Comparison of ENCODE assay signal across 15 cellular contexts in genomic region chr10:24376731-24377130, GRCh38.
DNase-seq lines count a peak whose midpoint lies in the region; ATAC-seq and TF ChIP-seq lines count a peak whose summit lies in the region.
"Had no signal": no experiment of that assay in that cellular context is flagged by ENCODE, and none has a peak within 500 bp of the region (broad histone marks: within the 10 kb centered on the region; RNA-seq: fewer than 3 reads in every experiment).

No MANE protein-coding gene starts in this region.

- peak overlapping the region; percentile 58 to 97 (median 77) for H3K27ac ChIP-seq in gastrocnemius medialis

- TF ChIP-seq CTCF in gastrocnemius medialis (IDR thresholded peaks at IDR 0.05 in 4 of 5, conservative IDR thresholded peaks at IDR 0.05 in 1 of 5) (no peak), chondrocyte (IDR thresholded peaks at IDR 0.05) (no peak)

- H3K4me1 Mint-ChIP-seq in chondrocyte (ENCODE audit: low read depth): peaks cover 3% of the 10 kb centered on the region

- ATAC-seq in gastrocnemius medialis: peak; percentile 55 to 81
- ATAC-seq in HG02870 (IDR thresholded peaks at IDR 0.05; ENCODE audit: unreplicated experiment): no peak
- ATAC-seq: CD8-positive, alpha-beta T cell had no signal

- peaks cover 4% of the 10 kb centered on the region for H3K9me3 Mint-ChIP-seq in chondrocyte (ENCODE audit: low read depth)
- H3K9me3 Mint-ChIP-seq: HFFc6 had no signal

- no peak overlapping the region for H3K4me3 ChIP-seq in gastrocnemius medialis
- H3K4me3 ChIP-seq: HAP-1 had no signal

- intact Hi-C loops in gastrocnemius medialis (cut with DNase I; ENCODE audit: low total_unique reads): loop anchor here (2.0 kb wide), 1 partner anchor 142 kb away; no protein-coding TSS in a partner anchor

- DNase-seq in SK-N-DZ (ENCODE audit: low spot score) (peak; percentile 4), myocyte (ENCODE audit: low read depth) (peak; percentile 18), gastrocnemius medialis (no peak), chondrocyte (ENCODE audit: low spot score) (no peak)
- no peak for DNase-seq in effector CD8-positive, alpha-beta T cell (lab: John Stamatoyannopoulos, UW)
- DNase-seq: C1 segment of cervical spinal cord; Caco-2; CD4-positive, CD25-positive, alpha-beta regulatory T cell; CD8-positive, alpha-beta T cell; DMS153; DND-41; GOT3; HFFc6 had no signal

- in situ Hi-C loops in gastrocnemius medialis (cut with MboI; ENCODE audit: low sequenced_read_pairs in 4 of 4): loop anchor here in 1 of 4 donors (25.0 kb wide), 1 partner anchor 136 kb away; no protein-coding TSS in a partner anchor

- no peaks in the 10 kb centered on the region for H3K36me3 ChIP-seq in gastrocnemius medialis
- H3K36me3 ChIP-seq: HAP-1 had no signal

- no peaks in the 10 kb centered on the region for H3K36me3 Mint-ChIP-seq in chondrocyte (ENCODE audit: low read depth)
- H3K36me3 Mint-ChIP-seq: CD4-positive, CD25-positive, alpha-beta regulatory T cell; CD8-positive, alpha-beta T cell had no signal

- H3K4me1 ChIP-seq in gastrocnemius medialis: peaks cover 33 to 38% of the 10 kb centered on the region in 2 donors

- H3K4me3 Mint-ChIP-seq in chondrocyte (ENCODE audit: unreplicated experiment): no peak overlapping the region
- H3K4me3 Mint-ChIP-seq: CD4-positive, CD25-positive, alpha-beta regulatory T cell; CD8-positive, alpha-beta T cell; HFFc6 had no signal

- peaks cover 16% of the 10 kb centered on the region for H3K27me3 Mint-ChIP-seq in chondrocyte (ENCODE audit: low read depth)

- no peaks in the 10 kb centered on the region for H3K9me3 ChIP-seq in gastrocnemius medialis
- H3K9me3 ChIP-seq: Caco-2, HAP-1 had no signal

- no peaks in the 10 kb centered on the region for H3K27me3 ChIP-seq in gastrocnemius medialis

- no peak for TF ChIP-seq POLR2A in gastrocnemius medialis (IDR thresholded peaks at IDR 0.05)

- no peak overlapping the region for H3K27ac Mint-ChIP-seq in chondrocyte (ENCODE audit: unreplicated experiment)
- H3K27ac Mint-ChIP-seq: CD8-positive, alpha-beta T cell; HFFc6 had no signal

Comparison
In these comparisons a context has a peak if more than half of its experiments do, and no peak if none do; other contexts are left out.
1. DNase-seq: peak in SK-N-DZ (single experiment) and myocyte (single experiment); none in gastrocnemius medialis (0 of 2), effector CD8-positive, alpha-beta T cell (single experiment) and chondrocyte (single experiment).